ENCODE assay signal across 13 cellular contexts in the genomic region with DNA sequence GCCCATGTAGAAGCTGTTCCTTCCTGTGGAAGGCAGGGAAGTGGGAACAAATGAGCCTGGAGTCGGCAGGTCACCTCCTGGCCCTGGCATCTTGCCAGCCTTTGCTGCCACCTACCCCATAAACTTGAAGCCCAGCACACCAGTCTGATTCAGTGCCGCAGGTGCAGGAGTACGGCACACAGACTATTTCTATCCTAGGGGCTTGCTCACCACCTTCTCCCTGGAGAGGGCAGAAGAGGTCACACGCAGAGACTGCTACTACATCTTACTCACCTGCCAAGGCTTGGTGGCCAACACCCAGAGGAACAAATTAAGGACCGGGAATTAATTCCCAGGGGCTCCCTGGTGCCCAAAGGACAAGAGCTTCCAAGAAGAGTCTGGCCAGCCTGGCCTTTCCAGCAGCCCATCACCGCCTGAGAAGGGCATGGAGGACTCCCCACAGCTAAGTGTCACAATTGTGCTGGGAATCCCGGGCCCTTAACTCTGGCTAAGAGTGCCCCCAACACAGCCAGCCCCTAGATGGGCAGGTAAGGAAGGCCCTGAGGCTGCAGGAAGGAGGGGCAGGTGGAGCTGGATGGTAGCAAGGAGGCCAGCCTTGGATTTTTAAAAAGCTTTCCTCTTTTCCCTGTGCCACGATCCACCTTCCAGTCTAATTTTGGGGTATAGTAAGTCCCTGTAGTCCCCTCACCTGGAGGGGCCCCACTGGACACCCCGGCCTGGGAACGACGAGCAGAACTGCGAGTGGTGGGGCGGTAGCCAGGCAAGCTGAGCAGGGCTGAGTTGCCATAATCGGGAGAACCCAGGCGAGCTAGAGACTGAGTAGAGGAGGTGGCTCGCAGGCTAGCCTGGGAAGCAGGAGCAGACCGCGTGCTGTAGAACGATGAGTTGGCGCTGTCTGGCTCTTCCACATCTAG. TPM values are rescaled to one million over a fixed set of nuclear protein-coding genes. Genes with fewer than 3 reads are reported as not detected.
A peak's percentile ranks its signal among the peaks of the same experiment; 100 is the strongest.
DNase-seq lines count a peak whose midpoint lies in the region; ATAC-seq and TF ChIP-seq lines count a peak whose summit lies in the region.
"Had no signal": no experiment of that assay in that cellular context is flagged by ENCODE, and none has a peak within 500 bp of the region (broad histone marks: within the 10 kb centered on the region; RNA-seq: fewer than 3 reads in every experiment).

No MANE protein-coding gene starts in this region.

- no peaks in the 10 kb centered on the region for H3K9me3 Mint-ChIP-seq in activated naive CD4-positive, alpha-beta T cell treated with anti-CD3 and anti-CD28 coated beads, Interleukin-2, amount 50 U/mL, for 24 hours

- DNase-seq in activated naive CD4-positive, alpha-beta T cell treated with Interleukin-2 at 50 U/mL for 16 hours = no peak
- DNase-seq in NCI-H510A (lab: John Stamatoyannopoulos, UW) = peak; percentile 61
- no peak for DNase-seq in effector CD4-positive, alpha-beta T cell
- DNase-seq: amygdala, GOT3, NCI-H187, occipital lobe had no signal

- ATAC-seq in gastroesophageal sphincter (no peak), HG02610 (IDR thresholded peaks at IDR 0.05; ENCODE audit: unreplicated experiment) (no peak), HG02870 (IDR thresholded peaks at IDR 0.05; ENCODE audit: unreplicated experiment) (no peak)

- TF ChIP-seq POLR2A in gastroesophageal sphincter (IDR thresholded peaks at IDR 0.05) = no peak

- H3K4me1 Mint-ChIP-seq in activated naive CD4-positive, alpha-beta T cell treated with anti-CD3 and anti-CD28 coated beads, Interleukin-2, amount 50 U/mL, for 24 hours = peaks cover 11% of the 10 kb centered on the region

- H3K36me3 Mint-ChIP-seq in activated naive CD4-positive, alpha-beta T cell treated with anti-CD3 and anti-CD28 coated beads, Interleukin-2, amount 50 U/mL, for 24 hours = peaks cover 5% of the 10 kb centered on the region

- no peak overlapping the region for H3K4me3 Mint-ChIP-seq in activated naive CD4-positive, alpha-beta T cell treated with anti-CD3 and anti-CD28 coated beads, Interleukin-2, amount 50 U/mL, for 24 hours

- TF ChIP-seq EP300 in gastroesophageal sphincter (IDR thresholded peaks at IDR 0.05) = no peak

- peaks cover 0 to 44% (median 0%) of the 10 kb centered on the region in 3 donors for H3K4me1 ChIP-seq in gastroesophageal sphincter
- H3K4me1 ChIP-seq in stomach smooth muscle (ENCODE audit: control insufficient read depth, insufficient read depth, low read length) = peaks cover 15% of the 10 kb centered on the region

- WGBS in gastroesophageal sphincter (ENCODE audit: low coverage in 1 of 2), 2 donors = 100% methylated on average over 4 of the region's 20 CpGs; no CpG with 5 or more reads in 1 of the 2 donors

- H3K27me3 Mint-ChIP-seq in activated naive CD4-positive, alpha-beta T cell treated with anti-CD3 and anti-CD28 coated beads, Interleukin-2, amount 50 U/mL, for 24 hours = no peaks in the 10 kb centered on the region

- H3K36me3 ChIP-seq in gastroesophageal sphincter = peaks cover 0 to 100% of the 10 kb centered on the region in 2 donors
- peaks cover 84% of the 10 kb centered on the region in 2 donors for H3K36me3 ChIP-seq in stomach smooth muscle (ENCODE audit: control insufficient read depth in 2 of 2, insufficient read depth in 2 of 2, low read length in 2 of 2)

- peak overlapping the region; percentile 12 for H3K27ac Mint-ChIP-seq in activated naive CD4-positive, alpha-beta T cell treated with anti-CD3 and anti-CD28 coated beads, Interleukin-2, amount 50 U/mL, for 24 hours

- H3K4me3 ChIP-seq in gastroesophageal sphincter (no peak overlapping the region), stomach smooth muscle (ENCODE audit: low read length in 2 of 2) (no peak overlapping the region)
- H3K4me3 ChIP-seq: SK-N-MC had no signal

- H3K27me3 ChIP-seq in gastroesophageal sphincter = no peaks in the 10 kb centered on the region
- no peaks in the 10 kb centered on the region for H3K27me3 ChIP-seq in stomach smooth muscle (ENCODE audit: control insufficient read depth in 1 of 2, insufficient read depth in 2 of 2, low read length in 2 of 2)

- no peak for TF ChIP-seq CTCF in gastroesophageal sphincter (IDR thresholded peaks at IDR 0.05)

- H3K9me3 ChIP-seq in gastroesophageal sphincter = no peaks in the 10 kb centered on the region
- H3K9me3 ChIP-seq in stomach smooth muscle (ENCODE audit: control insufficient read depth in 2 of 2, low read length in 2 of 2) = no peaks in the 10 kb centered on the region

- H3K27ac ChIP-seq in gastroesophageal sphincter (peak overlapping the region in 3 of 4 donors; percentile 9 to 61 (median 28)), stomach smooth muscle (ENCODE audit: low read length) (peak overlapping the region; percentile 31)
- H3K27ac ChIP-seq: SK-N-MC had no signal

- H3K9ac ChIP-seq in stomach smooth muscle (ENCODE audit: low read length in 2 of 2) = no peak overlapping the region

RNA-seq across cellular contexts. Expression of gene IL18BP, which starts 6.9 kb away (rescaled TPM):
- 1 to 10 TPM; 2.5 to 8.9 (median 6.7) TPM for total RNA-seq in gastroesophageal sphincter
